1 cellular context compared by ENCODE assay signal in genomic region chr2:120788349-120788700, GRCh38.
TF ChIP-seq lines count a peak whose summit lies in the region.

No MANE protein-coding gene starts in this region.

TF ChIP-seq in HepG2, 621 proteins besides CTCF, POLR2A, EP300 and RAD21 (continued from another document):
- TF ChIP-seq, protein P1, sequence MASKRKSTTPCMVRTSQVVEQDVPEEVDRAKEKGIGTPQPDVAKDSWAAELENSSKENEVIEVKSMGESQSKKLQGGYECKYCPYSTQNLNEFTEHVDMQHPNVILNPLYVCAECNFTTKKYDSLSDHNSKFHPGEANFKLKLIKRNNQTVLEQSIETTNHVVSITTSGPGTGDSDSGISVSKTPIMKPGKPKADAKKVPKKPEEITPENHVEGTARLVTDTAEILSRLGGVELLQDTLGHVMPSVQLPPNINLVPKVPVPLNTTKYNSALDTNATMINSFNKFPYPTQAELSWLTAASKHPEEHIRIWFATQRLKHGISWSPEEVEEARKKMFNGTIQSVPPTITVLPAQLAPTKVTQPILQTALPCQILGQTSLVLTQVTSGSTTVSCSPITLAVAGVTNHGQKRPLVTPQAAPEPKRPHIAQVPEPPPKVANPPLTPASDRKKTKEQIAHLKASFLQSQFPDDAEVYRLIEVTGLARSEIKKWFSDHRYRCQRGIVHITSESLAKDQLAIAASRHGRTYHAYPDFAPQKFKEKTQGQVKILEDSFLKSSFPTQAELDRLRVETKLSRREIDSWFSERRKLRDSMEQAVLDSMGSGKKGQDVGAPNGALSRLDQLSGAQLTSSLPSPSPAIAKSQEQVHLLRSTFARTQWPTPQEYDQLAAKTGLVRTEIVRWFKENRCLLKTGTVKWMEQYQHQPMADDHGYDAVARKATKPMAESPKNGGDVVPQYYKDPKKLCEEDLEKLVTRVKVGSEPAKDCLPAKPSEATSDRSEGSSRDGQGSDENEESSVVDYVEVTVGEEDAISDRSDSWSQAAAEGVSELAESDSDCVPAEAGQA (IDR thresholded peaks at IDR 0.05; ENCODE audit: low read depth) = no peak
- TF ChIP-seq, protein P1 (CRISPR knock-in tag; IDR thresholded peaks at IDR 0.05; ENCODE audit: borderline replicate concordance) = no peak
- TF ChIP-seq ZNF563 (CRISPR knock-in tag; IDR thresholded peaks at IDR 0.05) (no peak), RBFOX2 (IDR thresholded peaks at IDR 0.05; ENCODE audit: low read depth, low read length) (no peak)
